Comparison of ENCODE assay signal across 28 cellular contexts in the genomic region with DNA sequence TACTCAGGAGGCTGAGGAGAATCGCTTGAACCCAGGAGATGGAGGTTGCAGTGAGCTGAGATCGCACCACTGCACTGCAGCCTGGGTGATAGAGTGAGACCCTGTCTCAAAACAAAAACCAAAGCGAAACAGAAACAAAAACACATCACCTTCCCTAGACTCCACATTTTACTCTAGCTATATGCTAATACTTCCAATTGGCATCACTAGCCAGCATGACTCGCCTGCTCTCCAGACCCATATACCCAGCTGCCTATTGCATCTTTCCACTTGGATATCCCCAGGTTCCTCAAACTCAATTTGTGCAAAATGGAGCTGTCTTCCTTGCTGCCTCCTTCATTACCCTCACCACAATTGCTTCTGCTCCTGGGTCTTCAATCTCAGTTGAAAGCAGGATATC. TPM values are rescaled to one million over a fixed set of nuclear protein-coding genes. Genes with fewer than 3 reads are reported as not detected.
"Had no signal": no experiment of that assay in that cellular context is flagged by ENCODE, and none has a peak within 500 bp of the region (broad histone marks: within the 10 kb centered on the region; RNA-seq: fewer than 3 reads in every experiment).

No MANE protein-coding gene starts in this region.

- H3K27ac Mint-ChIP-seq: IgD-negative memory B cell, T-cell had no signal

- H3K4me3 Mint-ChIP-seq: IgD-negative memory B cell, T-cell had no signal

- H3K36me3 Mint-ChIP-seq: T-cell had no signal

- H3K4me1 Mint-ChIP-seq: IgD-negative memory B cell had no signal

- H3K9ac ChIP-seq: KMS-11, SK-N-SH had no signal

- H3K4me2 ChIP-seq: KMS-11, SK-N-SH had no signal

- DNase-seq: Kasumi-1, NCI-H1092, NCI-H1105 treated with DMSO at 0.1 percent for 48 hours, NCI-H1417 treated with DMSO at 0.1 percent for 48 hours, NCI-H146, NCI-H1694 treated with DMSO at 0.1 percent for 48 hours, NCI-H1930, NCI-H2081, NCI-H2107, NCI-H2227 treated with DMSO at 0.1 percent for 48 hours, NCI-H524, NCI-H526 treated with DMSO at 0.1 percent for 48 hours, NCI-H748 treated with DMSO at 0.1 percent for 48 hours, PC-3, SHP77, SK-N-SH, SW 1271, T-cell had no signal

- H3K9me3 Mint-ChIP-seq: IgD-negative memory B cell, T-cell had no signal

- H3K27ac ChIP-seq: HL-60, KMS-11, RWPE1 had no signal

- H3K9me3 ChIP-seq: SK-N-SH had no signal

- H3K4me3 ChIP-seq: K562 had no signal

- ATAC-seq: K562, Panc1, PC-3, T-cell had no signal

RNA-seq across cellular contexts. Expression of gene CLRN2, which starts 39.6 kb away (rescaled TPM):
- total RNA-seq: K562, M059J, NCI-H460, OCI-LY7, PC-3, SK-MEL-5, T-cell had no signal
